9 cellular contexts compared by ENCODE assay signal in genomic region chr20:34473262-34473883, GRCh38. TPM values are rescaled to one million over a fixed set of nuclear protein-coding genes. Genes with fewer than 3 reads are reported as not detected.
DNase-seq lines count a peak whose midpoint lies in the region; TF ChIP-seq lines count a peak whose summit lies in the region.
"Had no signal": no experiment of that assay in that cellular context is flagged by ENCODE, and none has a peak within 500 bp of the region (broad histone marks: within the 10 kb centered on the region; RNA-seq: fewer than 3 reads in every experiment).

No MANE protein-coding gene starts in this region.

- H3K27me3 ChIP-seq in Caco-2 (replicated peaks; ENCODE audit: control insufficient read depth, insufficient read depth, low read length): no peaks in the 10 kb centered on the region

- peaks cover 8% of the 10 kb centered on the region; the same call in 1 of the 2 replicates for H3K4me1 ChIP-seq in Caco-2

- CTCF ChIA-PET in Caco-2 (lab: Charles Lee): interaction anchor here (0.9 to 2.7 kb wide), 6 partner anchors 13 to 190 kb away, joined by 3 to 106 read pairs (median 6); partner anchors contain the start of genes DYNLRB1 and ITCH

- H3K4me1 Mint-ChIP-seq in Caco-2 (ENCODE audit: low read depth, unreplicated experiment) (no peaks in the 10 kb centered on the region), neural crest cell (peaks cover 6% of the 10 kb centered on the region)
- H3K4me1 Mint-ChIP-seq in T-helper 2 cell treated with Interferon-gamma antibody and Interleukin-4, amounts not matched to agents 5 μg/mL and 100 μg/mL, for 36 hours (ENCODE audit: low read depth): peaks cover 5% of the 10 kb centered on the region

- H3K9me3 ChIP-seq in Caco-2: 0 out of 2 replicates have a peak, but pooled peaks cover 5% of the 10 kb centered on the region

- H3K36me3 ChIP-seq in Caco-2 (ENCODE audit: control insufficient read depth, insufficient read depth, low read length): peaks cover 5% of the 10 kb centered on the region; the same call in 1 of the 2 replicates

- H3K9me3 Mint-ChIP-seq in Caco-2 (ENCODE audit: unreplicated experiment) (no peaks in the 10 kb centered on the region), neural crest cell (peaks cover 3% of the 10 kb centered on the region)
- H3K9me3 Mint-ChIP-seq in T-helper 2 cell treated with Interferon-gamma antibody and Interleukin-4, amounts not matched to agents 5 μg/mL and 100 μg/mL, for 36 hours: no peaks in the 10 kb centered on the region
- H3K9me3 Mint-ChIP-seq: natural killer cell treated with Interleukin-12 subunit alpha and Interleukin-12 subunit beta and Interleukin-15 and Interleukin-18, amount 100 ng/mL, for 72 hours had no signal

- H3K36me3 Mint-ChIP-seq in Caco-2 (ENCODE audit: insufficient read depth, unreplicated experiment): peaks cover 95% of the 10 kb centered on the region
- peaks cover 29% of the 10 kb centered on the region for H3K36me3 Mint-ChIP-seq in T-helper 2 cell treated with Interferon-gamma antibody and Interleukin-4, amounts not matched to agents 5 μg/mL and 100 μg/mL, for 36 hours (ENCODE audit: low read depth)
- peaks cover 38% of the 10 kb centered on the region for H3K36me3 Mint-ChIP-seq in neural crest cell (ENCODE audit: low read depth)
- H3K36me3 Mint-ChIP-seq: natural killer cell treated with Interleukin-12 subunit alpha and Interleukin-12 subunit beta and Interleukin-15 and Interleukin-18, amount 100 ng/mL, for 72 hours had no signal

- H3K27me3 Mint-ChIP-seq in Caco-2 (ENCODE audit: insufficient read depth, unreplicated experiment): no peaks in the 10 kb centered on the region
- H3K27me3 Mint-ChIP-seq in T-helper 2 cell treated with Interferon-gamma antibody and Interleukin-4, amounts not matched to agents 5 μg/mL and 100 μg/mL, for 36 hours (ENCODE audit: low read depth): no peaks in the 10 kb centered on the region
- no peaks in the 10 kb centered on the region for H3K27me3 Mint-ChIP-seq in neural crest cell (ENCODE audit: low read depth)
- H3K27me3 Mint-ChIP-seq: natural killer cell treated with Interleukin-12 subunit alpha and Interleukin-12 subunit beta and Interleukin-15 and Interleukin-18, amount 100 ng/mL, for 72 hours had no signal

- H3K4me3 Mint-ChIP-seq in Caco-2 (ENCODE audit: unreplicated experiment) (no peak overlapping the region), neural crest cell (no peak overlapping the region)
- H3K4me3 Mint-ChIP-seq in T-helper 2 cell treated with Interferon-gamma antibody and Interleukin-4, amounts not matched to agents 5 μg/mL and 100 μg/mL, for 36 hours: no peak overlapping the region
- H3K4me3 Mint-ChIP-seq: natural killer cell treated with Interleukin-12 subunit alpha and Interleukin-12 subunit beta and Interleukin-15 and Interleukin-18, amount 100 ng/mL, for 72 hours had no signal

- POLR2A ChIA-PET in Caco-2 (lab: Charles Lee): interaction anchor here (0.6 to 1.3 kb wide), 2 partner anchors 42 to 162 kb away, joined by 3 to 4 read pairs; no protein-coding TSS in a partner anchor

- BruUV-seq in Caco-2 (replicated peaks; lab: Mats Ljungman, UMichigan): no TSS peak

- H3K27ac Mint-ChIP-seq in Caco-2 (ENCODE audit: unreplicated experiment) (no peak overlapping the region), neural crest cell (ENCODE audit: unreplicated experiment) (no peak overlapping the region)
- no peak overlapping the region for H3K27ac Mint-ChIP-seq in T-helper 2 cell treated with Interferon-gamma antibody and Interleukin-4, amounts not matched to agents 5 μg/mL and 100 μg/mL, for 36 hours
- H3K27ac Mint-ChIP-seq: natural killer cell treated with Interleukin-12 subunit alpha and Interleukin-12 subunit beta and Interleukin-15 and Interleukin-18, amount 100 ng/mL, for 72 hours had no signal

- H3K27ac ChIP-seq in epithelial cell of prostate: peak overlapping the region; percentile 39

- intact Hi-C loops in Caco-2 (cut with micrococcal nuclease; ENCODE audit: unreplicated experiment): loop anchor here (1.0 to 2.0 kb wide), 4 partner anchors 50 to 283 kb away; no protein-coding TSS in a partner anchor

- DNase-seq in Caco-2 (peak; percentile 88 to 93), HT1080 (ENCODE audit: low read depth) (peak; percentile 45), epithelial cell of prostate (ENCODE audit: low read depth, low spot score) (no peak), neural crest cell (ENCODE audit: low read depth, low spot score) (peak; percentile 51), RKO (ENCODE audit: low spot score) (no peak), HPDE6-E6E7 (ENCODE audit: extremely low spot score) (no peak), kidney tubule cell (ENCODE audit: low spot score) (no peak)
- DNase-seq in T-helper 2 cell treated with Interferon-gamma antibody and Interleukin-4, amounts not matched to agents 5 μg/mL and 100 μg/mL, for 36 hours (ENCODE audit: low spot score): peak; percentile 17

- H3K4me3 ChIP-seq in Caco-2 (ENCODE audit: low read depth, low read length): no peak overlapping the region

- peak; percentile 88 to 91 for TF ChIP-seq CTCF in Caco-2 (IDR thresholded peaks at IDR 0.05; ENCODE audit: insufficient read depth in 1 of 2, low read depth in 1 of 2, low read length in 1 of 2, severe bottlenecking in 1 of 2, unreplicated experiment in 1 of 2)
- peak; percentile 63 for TF ChIP-seq CTCF in neural crest cell (conservative IDR thresholded peaks at IDR 0.05)

RNA-seq across cellular contexts. Expression of gene DYNLRB1, which starts 42.8 kb away (rescaled TPM):
- 357 and 359 TPM in 2 replicates for total RNA-seq in Caco-2 (2022)
- 133 and 186 TPM in 2 replicates for total RNA-seq in HT1080 (2014; rRNA removed; shearing (Covaris generic))
- 136 and 162 TPM in 2 replicates for polyA plus RNA-seq in HT1080 (2015; cell fraction: cytosol; rRNA removed)
- polyA plus RNA-seq in HT1080 (2015; cell fraction: nucleus; rRNA removed): 48.7 and 57.6 TPM in 2 replicates
- 151 and 165 TPM in 2 replicates for total RNA-seq in neural crest cell

Comparison
In these comparisons a context has a peak if more than half of its experiments do, and no peak if none do; other contexts are left out.
1. DNase-seq: peak in Caco-2 (2 of 2), HT1080 (single experiment), T-helper 2 cell treated with Interferon-gamma antibody and Interleukin-4, amounts not matched to agents 5 μg/mL and 100 μg/mL, for 36 hours (single experiment) and neural crest cell (single experiment); none in epithelial cell of prostate (single experiment), RKO (single experiment), HPDE6-E6E7 (single experiment) and kidney tubule cell (single experiment).